In the genomic region with DNA sequence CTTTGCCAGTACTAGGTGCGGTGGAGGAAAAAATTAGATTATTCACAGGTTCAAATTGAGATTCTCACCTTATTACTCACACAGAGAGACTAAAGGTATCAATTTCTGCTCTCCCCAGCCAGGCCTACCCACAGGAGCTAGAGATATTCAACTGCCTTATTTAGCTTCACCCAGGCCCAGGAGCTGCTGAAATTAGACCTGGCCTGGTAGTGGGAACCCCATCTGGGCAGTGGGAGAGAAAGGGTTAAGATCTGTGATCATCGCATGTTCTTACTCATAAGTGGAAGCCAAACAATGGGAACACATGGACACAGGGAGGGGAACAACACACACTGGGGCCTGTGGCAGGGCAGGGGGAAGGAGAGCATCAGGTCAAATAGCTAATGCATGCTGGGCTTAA, we compare ENCODE assay signal across 12 cellular contexts. TPM values are rescaled to one million over a fixed set of nuclear protein-coding genes. Genes with fewer than 3 reads are reported as not detected.
A peak's percentile ranks its signal among the peaks of the same experiment; 100 is the strongest.
DNase-seq lines count a peak whose midpoint lies in the region; ATAC-seq and TF ChIP-seq lines count a peak whose summit lies in the region.
"Had no signal": no experiment of that assay in that cellular context is flagged by ENCODE, and none has a peak within 500 bp of the region (broad histone marks: within the 10 kb centered on the region; RNA-seq: fewer than 3 reads in every experiment).

No MANE protein-coding gene starts in this region.

- H3K4me3 Mint-ChIP-seq in natural killer cell: peak overlapping the region; percentile 17
- no peak overlapping the region for H3K4me3 Mint-ChIP-seq in natural killer cell treated with Interleukin-12 subunit alpha and Interleukin-12 subunit beta and Interleukin-15 and Interleukin-18, amount 100 ng/mL, for 72 hours
- no peak overlapping the region for H3K4me3 Mint-ChIP-seq in activated CD4-positive, alpha-beta memory T cell treated with anti-CD3 and anti-CD28 coated beads, Interleukin-2, amount 10 ng/mL, durations not matched to agents 7 days and 5 days
- H3K4me3 Mint-ChIP-seq: nephron; stimulated activated naive B cell treated with anti-CD40 and anti-IgM and Interleukin-4, amounts not matched to agents 10 μg/mL and 1 μg/mL and 100 μg/mL, for 72 hours had no signal

- TF ChIP-seq CTCF in natural killer cell (IDR thresholded peaks at IDR 0.05): no peak

- ATAC-seq in natural killer cell: no peak
- no peak for ATAC-seq in natural killer cell treated with Interleukin-12 subunit alpha and Interleukin-12 subunit beta and Interleukin-15 and Interleukin-18, amount 100 ng/mL, for 72 hours
- ATAC-seq in GM18858 (IDR thresholded peaks at IDR 0.05; ENCODE audit: unreplicated experiment): no peak

- H3K36me3 Mint-ChIP-seq in natural killer cell: no peaks in the 10 kb centered on the region
- no peaks in the 10 kb centered on the region for H3K36me3 Mint-ChIP-seq in natural killer cell treated with Interleukin-12 subunit alpha and Interleukin-12 subunit beta and Interleukin-15 and Interleukin-18, amount 100 ng/mL, for 72 hours
- peaks cover 1% of the 10 kb centered on the region for H3K36me3 Mint-ChIP-seq in activated CD4-positive, alpha-beta memory T cell treated with anti-CD3 and anti-CD28 coated beads, Interleukin-2, amount 10 ng/mL, durations not matched to agents 7 days and 5 days (ENCODE audit: low read depth)
- H3K36me3 Mint-ChIP-seq: stimulated activated naive B cell treated with anti-CD40 and anti-IgM and Interleukin-4, amounts not matched to agents 10 μg/mL and 1 μg/mL and 100 μg/mL, for 72 hours had no signal

- H3K27ac Mint-ChIP-seq in natural killer cell: no peak overlapping the region
- no peak overlapping the region for H3K27ac Mint-ChIP-seq in natural killer cell treated with Interleukin-12 subunit alpha and Interleukin-12 subunit beta and Interleukin-15 and Interleukin-18, amount 100 ng/mL, for 72 hours
- peak overlapping the region; percentile 93 for H3K27ac Mint-ChIP-seq in activated CD4-positive, alpha-beta memory T cell treated with anti-CD3 and anti-CD28 coated beads, Interleukin-2, amount 10 ng/mL, durations not matched to agents 7 days and 5 days
- H3K27ac Mint-ChIP-seq: nephron; stimulated activated naive B cell treated with anti-CD40 and anti-IgM and Interleukin-4, amounts not matched to agents 10 μg/mL and 1 μg/mL and 100 μg/mL, for 72 hours had no signal

- POLR2A ChIA-PET in activated CD4-positive, alpha-beta memory T cell treated with anti-CD3 and anti-CD28 coated beads, Interleukin-2, amount 10 ng/mL, durations not matched to agents 7 days and 5 days (lab: Charles Lee): interaction anchor here (0.7 to 7.0 kb wide), 7 partner anchors 14 to 146 kb away, joined by 3 to 117 read pairs (median 4); partner anchors contain the start of gene MICAL2

- intact Hi-C loops in natural killer cell (cut with micrococcal nuclease): loop anchor here (5.0 kb wide), 2 partner anchors 42 to 128 kb away; no protein-coding TSS in a partner anchor

- DNase-seq in natural killer cell: no peak
- no peak for DNase-seq in natural killer cell treated with Interleukin-12 subunit alpha and Interleukin-12 subunit beta and Interleukin-15 and Interleukin-18, amount 100 ng/mL, for 72 hours (ENCODE audit: low spot score)
- no peak for DNase-seq in activated CD4-positive, alpha-beta memory T cell treated with anti-CD3 and anti-CD28 coated beads, Interleukin-2, amount 10 ng/mL, durations not matched to agents 7 days and 5 days
- peak; percentile 41 for DNase-seq in glomerular visceral epithelial cell (ENCODE audit: extremely low spot score)
- DNase-seq in NCI-H345 treated with DMSO at 0.1 percent for 48 hours (lab: John Stamatoyannopoulos, UW; ENCODE audit: unreplicated experiment): no peak
- no peak for DNase-seq in HT-29 (ENCODE audit: low spot score)
- no peak for DNase-seq in inferior parietal cortex (ENCODE audit: extremely low spot score)
- DNase-seq: NCI-H1048; NCI-H526 treated with DMSO at 0.1 percent for 48 hours; stimulated activated naive B cell treated with anti-CD40 and anti-IgM and Interleukin-4, amounts not matched to agents 10 μg/mL and 1 μg/mL and 100 μg/mL, for 72 hours had no signal

- CTCF ChIA-PET in activated CD4-positive, alpha-beta memory T cell treated with anti-CD3 and anti-CD28 coated beads, Interleukin-2, amount 10 ng/mL, durations not matched to agents 7 days and 5 days (lab: Charles Lee): interaction anchor here (1.1 to 5.9 kb wide), 7 partner anchors 10 to 148 kb away, joined by 3 to 73 read pairs (median 9); partner anchors contain the start of gene MICAL2

- peaks cover 19 to 32% of the 10 kb centered on the region in 2 donors for H3K27me3 Mint-ChIP-seq in natural killer cell (ENCODE audit: low read depth in 2 of 2)
- peaks cover 0 to 17% of the 10 kb centered on the region in 2 donors for H3K27me3 Mint-ChIP-seq in natural killer cell treated with Interleukin-12 subunit alpha and Interleukin-12 subunit beta and Interleukin-15 and Interleukin-18, amount 100 ng/mL, for 72 hours
- no peaks in the 10 kb centered on the region for H3K27me3 Mint-ChIP-seq in activated CD4-positive, alpha-beta memory T cell treated with anti-CD3 and anti-CD28 coated beads, Interleukin-2, amount 10 ng/mL, durations not matched to agents 7 days and 5 days

- peaks cover 59 to 79% of the 10 kb centered on the region in 2 donors for H3K4me1 Mint-ChIP-seq in natural killer cell
- peaks cover 51 to 60% of the 10 kb centered on the region in 2 donors for H3K4me1 Mint-ChIP-seq in natural killer cell treated with Interleukin-12 subunit alpha and Interleukin-12 subunit beta and Interleukin-15 and Interleukin-18, amount 100 ng/mL, for 72 hours (ENCODE audit: low read depth in 2 of 2)
- peaks cover 73% of the 10 kb centered on the region for H3K4me1 Mint-ChIP-seq in activated CD4-positive, alpha-beta memory T cell treated with anti-CD3 and anti-CD28 coated beads, Interleukin-2, amount 10 ng/mL, durations not matched to agents 7 days and 5 days

- no peaks in the 10 kb centered on the region for H3K9me3 Mint-ChIP-seq in natural killer cell
- H3K9me3 Mint-ChIP-seq in natural killer cell treated with Interleukin-12 subunit alpha and Interleukin-12 subunit beta and Interleukin-15 and Interleukin-18, amount 100 ng/mL, for 72 hours: no peaks in the 10 kb centered on the region
- H3K9me3 Mint-ChIP-seq in activated CD4-positive, alpha-beta memory T cell treated with anti-CD3 and anti-CD28 coated beads, Interleukin-2, amount 10 ng/mL, durations not matched to agents 7 days and 5 days: peaks cover 1% of the 10 kb centered on the region
- H3K9me3 Mint-ChIP-seq: nephron had no signal

RNA-seq across cellular contexts. Expression of gene MICAL2, which starts 20.9 kb away (rescaled TPM):
- total RNA-seq in natural killer cell: 10 to 100 TPM; 54.6 to 68.6 (median 57.4) TPM
- 10 to 100 TPM; 19.9 to 39.6 TPM for total RNA-seq in natural killer cell treated with Interleukin-12 subunit alpha and Interleukin-12 subunit beta and Interleukin-15 and Interleukin-18, amount 100 ng/mL, for 72 hours
- 100 to 1,000 TPM; 135 to 143 TPM for total RNA-seq in activated CD4-positive, alpha-beta memory T cell treated with anti-CD3 and anti-CD28 coated beads, Interleukin-2, amount 10 ng/mL, durations not matched to agents 7 days and 5 days
- total RNA-seq in HT-29 (2014; rRNA removed; shearing (Covaris generic)): 150 and 153 TPM in 2 replicates
